ENCODE assay signal across 8 cellular contexts in the genomic region with DNA sequence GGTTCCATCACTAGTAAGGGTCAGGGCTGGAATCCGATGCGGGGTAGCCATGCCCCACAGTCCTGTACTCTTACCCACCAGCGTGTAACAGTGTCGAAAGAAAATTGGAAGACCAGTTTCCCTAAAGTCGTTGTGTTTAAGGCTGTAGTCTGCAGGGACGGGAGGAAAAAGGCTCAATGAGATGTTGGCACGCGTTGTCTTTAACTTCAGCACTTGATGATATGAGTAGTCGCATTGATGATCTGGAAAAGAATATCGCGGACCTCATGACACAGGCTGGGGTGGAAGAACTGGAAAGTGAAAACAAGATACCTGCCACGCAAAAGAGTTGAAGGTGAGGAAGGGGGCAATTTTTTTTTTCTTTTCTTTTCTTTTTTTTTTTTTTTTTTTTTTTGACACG. TPM values are rescaled to one million over a fixed set of nuclear protein-coding genes. Genes with fewer than 3 reads are reported as not detected.
A peak's percentile ranks its signal among the peaks of the same experiment; 100 is the strongest.
DNase-seq lines count a peak whose midpoint lies in the region; ATAC-seq and TF ChIP-seq lines count a peak whose summit lies in the region.

No MANE protein-coding gene starts in this region.

- DNase-seq in GM23338 (ENCODE audit: low spot score), result no peak
- no peak for DNase-seq in skeletal muscle cell (ENCODE audit: low read depth)
- no peak for DNase-seq in NOMO-1 (lab: John Stamatoyannopoulos, UW; ENCODE audit: unreplicated experiment in 2 of 2)
- no peak for DNase-seq in stimulated activated CD4-positive, alpha-beta T cell treated with anti-CD3 and anti-CD28 coated beads, Interleukin-4, amount 100 ng/mL, for 1 hour
- no peak for DNase-seq in nucleus accumbens (lab: John Stamatoyannopoulos, UW)

- no peak for TF ChIP-seq POLR2A in gastroesophageal sphincter (IDR thresholded peaks at IDR 0.05)

- H3K9me3 Mint-ChIP-seq in GM23338, result no peaks in the 10 kb centered on the region; the same call in 2 of the 3 replicates

- peak overlapping the region; percentile 98 for H3K4me3 ChIP-seq in GM23338
- H3K4me3 ChIP-seq in gastroesophageal sphincter, result peak overlapping the region; percentile 82 to 85
- H3K4me3 ChIP-seq in skeletal muscle cell (ENCODE audit: low read depth, low read length), result peak overlapping the region; percentile 89

- no peak overlapping the region for H3K27ac ChIP-seq in GM23338 (ENCODE audit: low read depth)
- peak overlapping the region; percentile 76 for H3K27ac ChIP-seq in VCaP
- peak overlapping the region in 2 of 4 donors; percentile 86 to 89 for H3K27ac ChIP-seq in gastroesophageal sphincter

- no peak overlapping the region for H2AFZ ChIP-seq in GM23338

- TF ChIP-seq CTCF in GM23338 (conservative IDR thresholded peaks at IDR 0.05; ENCODE audit: low read depth in 2 of 2), result no peak
- TF ChIP-seq CTCF in VCaP (conservative IDR thresholded peaks at IDR 0.05), result no peak
- TF ChIP-seq CTCF in gastroesophageal sphincter (IDR thresholded peaks at IDR 0.05), result no peak

- H3K36me3 ChIP-seq in GM23338 (ENCODE audit: insufficient read depth), result peaks cover 11% of the 10 kb centered on the region; the same call in 1 of the 2 replicates
- H3K36me3 ChIP-seq in gastroesophageal sphincter, result peaks cover 0 to 20% of the 10 kb centered on the region in 2 donors

- peak overlapping the region; percentile 99 for H3K4me2 ChIP-seq in GM23338

- peak overlapping the region; percentile 15; the same call in 1 of the 2 replicates for H3K27ac Mint-ChIP-seq in GM23338

- H3K27me3 ChIP-seq in GM23338 (ENCODE audit: insufficient read depth) (no peaks in the 10 kb centered on the region), gastroesophageal sphincter (no peaks in the 10 kb centered on the region)

- no peaks in the 10 kb centered on the region; the same call in 1 of the 2 replicates for H4K20me1 ChIP-seq in GM23338 (replicated peaks; ENCODE audit: insufficient read depth)

- peaks cover 42% of the 10 kb centered on the region for H3K36me3 Mint-ChIP-seq in GM23338 (ENCODE audit: low read depth)

- H3K4me1 ChIP-seq in GM23338 (ENCODE audit: insufficient read depth) (peaks cover 38% of the 10 kb centered on the region), gastroesophageal sphincter (peaks cover 0 to 63% (median 14%) of the 10 kb centered on the region in 3 donors)

- H3K79me2 ChIP-seq in GM23338 (replicated peaks; ENCODE audit: insufficient read depth), result peaks cover 30% of the 10 kb centered on the region

- peaks cover 27% of the 10 kb centered on the region for H3K4me1 Mint-ChIP-seq in GM23338

- peak overlapping the region; percentile 89 for H3K4me3 Mint-ChIP-seq in GM23338

- H3F3A ChIP-seq in GM23338 (replicated peaks; ENCODE audit: low read depth), result peaks cover 9% of the 10 kb centered on the region; the same call in 1 of the 2 replicates

- H3K27me3 Mint-ChIP-seq in GM23338 (ENCODE audit: insufficient read depth, low read depth, poor library complexity), result peaks cover 10% of the 10 kb centered on the region

- WGBS in gastroesophageal sphincter (ENCODE audit: low coverage in 1 of 2), 2 donors, result 78 to 82% methylated on average over 12 to 13 of the region's 13 CpGs

- no peak for ATAC-seq in GM23338
- no peak for ATAC-seq in gastroesophageal sphincter
- no peak for ATAC-seq in HG03469 (IDR thresholded peaks at IDR 0.05; ENCODE audit: unreplicated experiment)

- peaks cover 6% of the 10 kb centered on the region; the same call in 1 of the 2 replicates for H3K9me2 ChIP-seq in GM23338 (ENCODE audit: insufficient read depth)

- TF ChIP-seq EP300 in gastroesophageal sphincter (IDR thresholded peaks at IDR 0.05), result no peak

- H3K9me3 ChIP-seq in gastroesophageal sphincter, result no peaks in the 10 kb centered on the region

TF ChIP-seq in GM23338, 12 proteins besides CTCF, POLR2A, EP300 and RAD21 (continues in another document):
- no peak for TF ChIP-seq ZNF114 (CRISPR knock-in tag; IDR thresholded peaks at IDR 0.05)
- TF ChIP-seq POLR2AphosphoS5 (IDR thresholded peaks at IDR 0.05; ENCODE audit: low read depth), result no peak
- no peak for TF ChIP-seq NANOG (IDR thresholded peaks at IDR 0.05; ENCODE audit: borderline replicate concordance)
- no peak for TF ChIP-seq EZH2phosphoT487 (IDR thresholded peaks at IDR 0.05; ENCODE audit: unreplicated experiment)
- TF ChIP-seq JUNB (IDR thresholded peaks at IDR 0.05; ENCODE audit: unreplicated experiment), result no peak
- no peak for TF ChIP-seq ZNF331 (CRISPR knock-in tag; IDR thresholded peaks at IDR 0.05; ENCODE audit: low read depth)
- TF ChIP-seq EZH2 (IDR thresholded peaks at IDR 0.05; ENCODE audit: low read depth, unreplicated experiment), result no peak
- TF ChIP-seq STAT1 (IDR thresholded peaks at IDR 0.05; ENCODE audit: unreplicated experiment), result no peak
- no peak for TF ChIP-seq CREB1 (CRISPR knock-in tag; IDR thresholded peaks at IDR 0.05; ENCODE audit: low read depth)
- no peak for TF ChIP-seq ETS1 (IDR thresholded peaks at IDR 0.05)
- TF ChIP-seq, protein P1, sequence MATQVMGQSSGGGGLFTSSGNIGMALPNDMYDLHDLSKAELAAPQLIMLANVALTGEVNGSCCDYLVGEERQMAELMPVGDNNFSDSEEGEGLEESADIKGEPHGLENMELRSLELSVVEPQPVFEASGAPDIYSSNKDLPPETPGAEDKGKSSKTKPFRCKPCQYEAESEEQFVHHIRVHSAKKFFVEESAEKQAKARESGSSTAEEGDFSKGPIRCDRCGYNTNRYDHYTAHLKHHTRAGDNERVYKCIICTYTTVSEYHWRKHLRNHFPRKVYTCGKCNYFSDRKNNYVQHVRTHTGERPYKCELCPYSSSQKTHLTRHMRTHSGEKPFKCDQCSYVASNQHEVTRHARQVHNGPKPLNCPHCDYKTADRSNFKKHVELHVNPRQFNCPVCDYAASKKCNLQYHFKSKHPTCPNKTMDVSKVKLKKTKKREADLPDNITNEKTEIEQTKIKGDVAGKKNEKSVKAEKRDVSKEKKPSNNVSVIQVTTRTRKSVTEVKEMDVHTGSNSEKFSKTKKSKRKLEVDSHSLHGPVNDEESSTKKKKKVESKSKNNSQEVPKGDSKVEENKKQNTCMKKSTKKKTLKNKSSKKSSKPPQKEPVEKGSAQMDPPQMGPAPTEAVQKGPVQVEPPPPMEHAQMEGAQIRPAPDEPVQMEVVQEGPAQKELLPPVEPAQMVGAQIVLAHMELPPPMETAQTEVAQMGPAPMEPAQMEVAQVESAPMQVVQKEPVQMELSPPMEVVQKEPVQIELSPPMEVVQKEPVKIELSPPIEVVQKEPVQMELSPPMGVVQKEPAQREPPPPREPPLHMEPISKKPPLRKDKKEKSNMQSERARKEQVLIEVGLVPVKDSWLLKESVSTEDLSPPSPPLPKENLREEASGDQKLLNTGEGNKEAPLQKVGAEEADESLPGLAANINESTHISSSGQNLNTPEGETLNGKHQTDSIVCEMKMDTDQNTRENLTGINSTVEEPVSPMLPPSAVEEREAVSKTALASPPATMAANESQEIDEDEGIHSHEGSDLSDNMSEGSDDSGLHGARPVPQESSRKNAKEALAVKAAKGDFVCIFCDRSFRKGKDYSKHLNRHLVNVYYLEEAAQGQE (IDR thresholded peaks at IDR 0.05; ENCODE audit: unreplicated experiment), result no peak

RNA-seq across cellular contexts. Expression of gene HSBP1, which starts 1.3 kb away (rescaled TPM):
- 44.5 and 71.0 TPM in 2 replicates for total RNA-seq in GM23338 (2014; rRNA removed; shearing (Covaris generic))
- polyA plus RNA-seq in GM23338 (2016; fragmentation: Nextera tagmentation; extraction: Ambion mirVana), result 817 and 832 TPM in 2 replicates
- total RNA-seq in gastroesophageal sphincter, result 10 to 100 TPM in 3 of 4 donors, 1 to 10 TPM in 1; 9.8 to 66.0 (median 19.3) TPM
